In the genomic region with DNA sequence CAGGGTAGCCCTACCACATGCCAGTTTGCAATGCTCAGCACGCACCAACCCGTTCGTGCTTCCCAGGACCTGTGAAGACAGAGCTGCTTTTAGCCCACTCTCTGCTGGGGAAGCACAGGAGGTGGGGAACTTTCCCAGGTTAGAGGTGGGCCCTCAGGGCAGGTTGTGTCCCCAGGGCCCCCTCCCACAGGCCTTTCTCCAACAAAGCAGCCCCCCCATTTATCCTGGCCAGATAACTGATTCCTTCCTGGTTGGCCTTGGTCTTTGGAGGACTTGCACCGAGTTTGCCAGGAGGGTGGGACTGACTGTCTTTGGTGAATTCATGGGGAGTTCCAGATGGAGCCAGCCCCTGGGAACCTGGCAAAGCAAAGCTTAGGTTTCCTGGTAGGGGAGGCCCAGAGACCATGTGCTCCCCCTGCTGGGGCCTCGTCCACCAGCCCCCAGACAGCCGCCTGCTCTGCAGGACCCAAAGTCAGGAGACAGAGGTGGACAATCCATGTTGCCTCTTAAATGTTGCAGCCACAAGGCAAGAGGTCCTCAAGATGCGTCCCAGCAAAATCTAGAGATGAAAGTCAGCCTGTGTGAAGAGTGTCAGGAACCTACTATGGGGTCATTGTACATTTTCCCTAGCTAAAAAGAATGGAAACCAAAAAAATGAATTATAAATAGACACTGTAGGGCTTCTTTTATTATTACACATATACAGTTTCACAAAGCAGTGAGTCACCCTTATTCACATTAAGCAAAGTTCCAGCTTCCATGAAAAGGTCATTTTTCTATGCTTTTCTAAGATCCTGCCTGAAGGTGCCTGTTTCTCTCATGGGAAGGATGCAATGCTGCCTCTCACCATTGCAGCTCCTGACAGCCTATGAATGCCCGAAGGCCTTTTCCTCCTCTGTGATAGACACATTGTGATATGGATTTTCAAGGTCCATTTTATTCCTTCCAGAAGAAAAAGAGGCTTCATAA, we compare ENCODE assay signal across 1 cellular context.
A peak's percentile ranks its signal among the peaks of the same experiment; 100 is the strongest.
TF ChIP-seq lines count a peak whose summit lies in the region.

No MANE protein-coding gene starts in this region.

TF ChIP-seq in HepG2, 621 proteins besides CTCF, POLR2A, EP300 and RAD21 (continued from another document):
- TF ChIP-seq, protein P1, sequence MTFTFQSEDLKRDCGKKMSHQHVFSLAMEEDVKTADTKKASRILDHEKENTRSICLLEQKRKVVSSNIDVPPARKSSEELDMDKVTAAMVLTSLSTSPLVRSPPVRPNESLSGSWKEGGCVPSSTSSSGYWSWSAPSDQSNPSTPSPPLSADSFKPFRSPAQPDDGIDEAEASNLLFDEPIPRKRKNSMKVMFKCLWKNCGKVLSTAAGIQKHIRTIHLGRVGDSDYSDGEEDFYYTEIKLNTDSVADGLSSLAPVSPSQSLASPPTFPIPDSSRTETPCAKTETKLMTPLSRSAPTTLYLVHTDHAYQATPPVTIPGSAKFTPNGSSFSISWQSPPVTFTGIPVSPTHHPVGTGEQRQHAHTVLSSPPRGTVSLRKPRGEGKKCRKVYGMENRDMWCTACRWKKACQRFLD (CRISPR knock-in tag; IDR thresholded peaks at IDR 0.05; ENCODE audit: borderline replicate concordance) = no peak
- TF ChIP-seq RFX3 (CRISPR knock-in tag; IDR thresholded peaks at IDR 0.05) = no peak
- no peak for TF ChIP-seq POLR2AphosphoS5 (IDR thresholded peaks at IDR 0.05; ENCODE audit: low read depth, low read length)
- TF ChIP-seq SALL1 (CRISPR knock-in tag; IDR thresholded peaks at IDR 0.05) = 0 out of 2 replicates have a peak, but pooled peaks have one; percentile 26
- 0 out of 2 replicates have a peak, but pooled peaks have one; percentile 3 for TF ChIP-seq SUZ12 (IDR thresholded peaks at IDR 0.05; ENCODE audit: low read depth, low read length)
- 0 out of 2 replicates have a peak, but pooled peaks have one; percentile 31 for TF ChIP-seq ZNF350 (CRISPR knock-in tag; IDR thresholded peaks at IDR 0.05; ENCODE audit: borderline replicate concordance, low read depth)
- TF ChIP-seq STAG1 (CRISPR knock-in tag; IDR thresholded peaks at IDR 0.05) = peak; percentile 82
- peak; percentile 49; the same call in 1 of the 2 replicates for TF ChIP-seq PATZ1 (CRISPR knock-in tag; IDR thresholded peaks at IDR 0.05)
- peak; percentile 7 for TF ChIP-seq TEAD3 (CRISPR knock-in tag; optimal IDR thresholded peaks at IDR 0.05; ENCODE audit: borderline replicate concordance)
